13 cellular contexts compared by ENCODE assay signal in the genomic region with DNA sequence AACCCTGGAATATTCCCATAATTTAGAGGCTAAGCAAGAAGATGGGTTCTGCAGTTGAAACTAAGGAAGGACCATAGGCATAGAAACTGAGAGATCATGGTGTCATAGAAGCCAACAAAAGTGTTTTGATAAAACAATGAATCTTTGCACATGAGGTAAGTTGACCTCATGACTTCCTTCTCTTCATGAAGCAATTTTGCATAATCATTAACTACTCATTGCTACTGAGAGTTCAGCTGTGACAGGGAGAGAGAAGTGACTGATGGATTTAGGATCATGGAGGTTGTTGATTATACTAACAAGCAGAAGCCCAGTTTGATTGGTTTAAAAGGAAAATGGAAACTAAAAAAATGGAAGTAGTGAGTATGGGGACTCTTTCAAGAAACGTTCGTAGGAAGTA. TPM values are rescaled to one million over a fixed set of nuclear protein-coding genes. Genes with fewer than 3 reads are reported as not detected.
A peak's percentile ranks its signal among the peaks of the same experiment; 100 is the strongest.
DNase-seq lines count a peak whose midpoint lies in the region; ATAC-seq and TF ChIP-seq lines count a peak whose summit lies in the region.
"Had no signal": no experiment of that assay in that cellular context is flagged by ENCODE, and none has a peak within 500 bp of the region (broad histone marks: within the 10 kb centered on the region; RNA-seq: fewer than 3 reads in every experiment).

No MANE protein-coding gene starts in this region.

- peaks cover 21 to 49% of the 10 kb centered on the region in 2 experiments for H3K4me1 ChIP-seq in neutrophil (ENCODE audit: control insufficient read depth in 1 of 2, insufficient read depth in 1 of 2, low read depth in 1 of 2, low read length in 1 of 2)
- H3K4me1 ChIP-seq: testis had no signal

- peaks cover 89 to 92% (median 91%) of the 10 kb centered on the region in 3 donors for H3K4me1 Mint-ChIP-seq in T-cell
- H3K4me1 Mint-ChIP-seq in activated T-helper 2 cell treated with anti-CD3 and anti-CD28 coated beads, Interferon-gamma antibody, Interleukin-2, Interleukin-4, amounts not matched to agents 10 μg/mL and 5 μg/mL and 100 μg/mL, durations not matched to agents 14 hours and 24 hours and 36 hours (ENCODE audit: low read depth) = peaks cover 41% of the 10 kb centered on the region

- no peak for TF ChIP-seq CTCF in neutrophil (IDR thresholded peaks at IDR 0.05)

- DNase-seq in T-cell (no peak), LoVo (ENCODE audit: low spot score) (no peak), NCI-H187 treated with DMSO at 0.1 percent for 48 hours (lab: John Stamatoyannopoulos, UW) (no peak)
- DNase-seq in activated T-helper 2 cell treated with anti-CD3 and anti-CD28 coated beads, Interferon-gamma antibody, Interleukin-2, Interleukin-4, amounts not matched to agents 10 μg/mL and 5 μg/mL and 100 μg/mL, durations not matched to agents 14 hours and 24 hours and 36 hours (ENCODE audit: low spot score) = no peak
- DNase-seq: activated CD4-positive, alpha-beta T cell treated with anti-CD3 and anti-CD28 coated beads, Interleukin-2, amount 10 ng/mL, durations not matched to agents 24 days and 14 days; GF-D8; KBM-7; mesendoderm; stimulated activated CD4-positive, alpha-beta T cell treated with anti-CD3 and anti-CD28 coated beads, Interleukin-15, amount 100 ng/mL, for 24 hours; testis had no signal

- H3K27ac ChIP-seq in neutrophil = peak overlapping the region; percentile 78
- H3K27ac ChIP-seq: testis had no signal

- H3K9me3 ChIP-seq in neutrophil = no peaks in the 10 kb centered on the region
- H3K9me3 ChIP-seq: testis had no signal

- CTCF ChIA-PET in T-cell (lab: Charles Lee) = no interaction called here

- peaks cover 38% of the 10 kb centered on the region for H3K36me3 Mint-ChIP-seq in T-cell
- peaks cover 35% of the 10 kb centered on the region for H3K36me3 Mint-ChIP-seq in activated T-helper 2 cell treated with anti-CD3 and anti-CD28 coated beads, Interferon-gamma antibody, Interleukin-2, Interleukin-4, amounts not matched to agents 10 μg/mL and 5 μg/mL and 100 μg/mL, durations not matched to agents 14 hours and 24 hours and 36 hours (ENCODE audit: low read depth)

- H3K36me3 ChIP-seq in neutrophil = peaks cover 9% of the 10 kb centered on the region

- POLR2A ChIA-PET in T-cell (lab: Charles Lee) = interaction anchor here (0.6 to 1.1 kb wide), 3 partner anchors 12 to 41 kb away, joined by 3 to 4 read pairs (median 3); no protein-coding TSS in a partner anchor

- H3K9me3 Mint-ChIP-seq in T-cell = no peaks in the 10 kb centered on the region
- no peaks in the 10 kb centered on the region for H3K9me3 Mint-ChIP-seq in activated T-helper 2 cell treated with anti-CD3 and anti-CD28 coated beads, Interferon-gamma antibody, Interleukin-2, Interleukin-4, amounts not matched to agents 10 μg/mL and 5 μg/mL and 100 μg/mL, durations not matched to agents 14 hours and 24 hours and 36 hours

- no peaks in the 10 kb centered on the region for H3K27me3 ChIP-seq in neutrophil
- H3K27me3 ChIP-seq: testis had no signal

- no peak overlapping the region for H3K4me3 ChIP-seq in neutrophil (ENCODE audit: low read depth in 1 of 2, low read length in 1 of 2)
- H3K4me3 ChIP-seq: testis had no signal

- H3K27ac Mint-ChIP-seq in T-cell = peak overlapping the region; percentile 9 to 71
- H3K27ac Mint-ChIP-seq in activated T-helper 2 cell treated with anti-CD3 and anti-CD28 coated beads, Interferon-gamma antibody, Interleukin-2, Interleukin-4, amounts not matched to agents 10 μg/mL and 5 μg/mL and 100 μg/mL, durations not matched to agents 14 hours and 24 hours and 36 hours = no peak overlapping the region
- H3K27ac Mint-ChIP-seq: activated CD4-positive, alpha-beta T cell treated with anti-CD3 and anti-CD28 coated beads, Interleukin-2, amount 10 ng/mL, durations not matched to agents 24 days and 14 days had no signal

- H3K27me3 Mint-ChIP-seq in T-cell = no peaks in the 10 kb centered on the region
- H3K27me3 Mint-ChIP-seq in activated T-helper 2 cell treated with anti-CD3 and anti-CD28 coated beads, Interferon-gamma antibody, Interleukin-2, Interleukin-4, amounts not matched to agents 10 μg/mL and 5 μg/mL and 100 μg/mL, durations not matched to agents 14 hours and 24 hours and 36 hours (ENCODE audit: low read depth) = no peaks in the 10 kb centered on the region
- H3K27me3 Mint-ChIP-seq: activated CD4-positive, alpha-beta T cell treated with anti-CD3 and anti-CD28 coated beads, Interleukin-2, amount 10 ng/mL, durations not matched to agents 24 days and 14 days had no signal

- intact Hi-C loops in activated T-helper 2 cell treated with anti-CD3 and anti-CD28 coated beads, Interferon-gamma antibody, Interleukin-2, Interleukin-4, amounts not matched to agents 10 μg/mL and 5 μg/mL and 100 μg/mL, durations not matched to agents 14 hours and 24 hours and 36 hours (cut with micrococcal nuclease) = no loop called here

- H3K4me3 Mint-ChIP-seq in T-cell = no peak overlapping the region
- no peak overlapping the region for H3K4me3 Mint-ChIP-seq in activated T-helper 2 cell treated with anti-CD3 and anti-CD28 coated beads, Interferon-gamma antibody, Interleukin-2, Interleukin-4, amounts not matched to agents 10 μg/mL and 5 μg/mL and 100 μg/mL, durations not matched to agents 14 hours and 24 hours and 36 hours (ENCODE audit: low read depth)
- H3K4me3 Mint-ChIP-seq: activated CD4-positive, alpha-beta T cell treated with anti-CD3 and anti-CD28 coated beads, Interleukin-2, amount 10 ng/mL, durations not matched to agents 24 days and 14 days had no signal

- peak; percentile 61 for ATAC-seq in GM19372 (IDR thresholded peaks at IDR 0.05; ENCODE audit: low read depth, unreplicated experiment)
- peak; percentile 82 for ATAC-seq in HG02973 (IDR thresholded peaks at IDR 0.05; ENCODE audit: unreplicated experiment)
- no peak for ATAC-seq in T-cell (replicated peaks in 1 of 4)

RNA-seq across cellular contexts. Expression of a gene that starts 51.2 kb away (rescaled TPM):
- 100 to 1,000 TPM in 4 of 5 donors, 10 to 100 TPM in 1; 92.8 to 252 (median 136) TPM for total RNA-seq in T-cell
- 22.2 and 23.5 TPM in 2 replicates for total RNA-seq in activated T-helper 2 cell treated with anti-CD3 and anti-CD28 coated beads, Interferon-gamma antibody, Interleukin-2, Interleukin-4, amounts not matched to agents 10 μg/mL and 5 μg/mL and 100 μg/mL, durations not matched to agents 14 hours and 24 hours and 36 hours

Comparison
In these comparisons a context has a peak if more than half of its experiments do, and no peak if none do; other contexts are left out.
1. ATAC-seq: peak in GM19372 (single experiment) and HG02973 (single experiment); none in T-cell (0 of 4).